In the genomic region with DNA sequence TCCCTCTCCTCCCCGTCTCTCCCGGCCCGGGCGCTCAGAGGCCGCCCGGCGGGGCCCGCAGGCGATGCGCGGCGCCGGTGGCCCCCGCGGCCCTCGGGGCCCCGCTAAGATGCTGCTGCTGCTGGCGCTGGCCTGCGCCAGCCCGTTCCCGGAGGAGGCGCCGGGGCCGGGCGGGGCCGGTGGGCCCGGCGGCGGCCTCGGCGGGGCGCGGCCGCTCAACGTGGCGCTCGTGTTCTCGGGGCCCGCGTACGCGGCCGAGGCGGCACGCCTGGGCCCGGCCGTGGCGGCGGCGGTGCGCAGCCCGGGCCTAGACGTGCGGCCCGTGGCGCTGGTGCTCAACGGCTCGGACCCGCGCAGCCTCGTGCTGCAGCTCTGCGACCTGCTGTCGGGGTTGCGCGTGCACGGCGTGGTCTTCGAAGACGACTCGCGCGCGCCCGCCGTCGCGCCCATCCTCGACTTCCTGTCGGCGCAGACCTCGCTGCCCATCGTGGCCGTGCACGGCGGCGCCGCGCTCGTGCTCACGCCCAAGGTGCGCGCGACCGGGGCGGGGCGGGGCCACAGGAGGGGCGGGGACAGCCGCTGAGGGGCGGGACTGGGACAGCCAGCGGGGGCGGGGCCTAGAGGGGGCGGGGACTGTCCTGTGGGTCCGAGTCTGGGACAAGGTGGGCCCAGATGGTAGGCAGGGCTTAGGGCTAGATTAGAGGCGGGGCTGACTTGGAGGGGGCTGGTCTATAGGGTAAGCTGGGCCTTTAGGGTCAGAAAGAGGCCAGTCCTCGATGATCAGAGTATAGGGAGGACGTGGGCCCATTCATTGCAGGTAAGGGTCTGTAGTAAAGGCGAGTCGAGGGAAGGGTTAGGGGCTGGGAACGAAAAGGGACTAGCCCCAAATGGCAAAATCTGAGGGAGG, we compare ENCODE assay signal across 8 cellular contexts. TPM values are rescaled to one million over a fixed set of nuclear protein-coding genes. Genes with fewer than 3 reads are reported as not detected.
DNase-seq lines count a peak whose midpoint lies in the region; ATAC-seq, FAIRE-seq and TF ChIP-seq lines count a peak whose summit lies in the region.

No MANE protein-coding gene starts in this region.

- H3K27me3 ChIP-seq in BLaER1 (peaks cover 70% of the 10 kb centered on the region), K562 (ENCODE audit: control insufficient read depth in 2 of 2, insufficient read depth in 2 of 2, low read length in 2 of 2) (no peaks in the 10 kb centered on the region)

- under 1% methylated on average over 68 of the region's 109 CpGs for WGBS in K562 (ENCODE audit: insufficient coverage, low coverage, missing lambda C conversion rate)

- TF ChIP-seq CTCF in NB4 (IDR thresholded peaks at IDR 0.05; ENCODE audit: low read depth, low read length) (no peak), K562 (IDR thresholded peaks at IDR 0.05 in 2 of 3, conservative IDR thresholded peaks at IDR 0.05 in 1 of 3; ENCODE audit: insufficient read depth in 2 of 3, low read depth in 1 of 3, low read length in 3 of 3) (no peak)

- H3K9me3 ChIP-seq in BLaER1 (peaks cover 13% of the 10 kb centered on the region; the same call in 1 of the 2 replicates), K562 (replicated peaks; ENCODE audit: control insufficient read depth, insufficient read depth, low read depth, low read length) (no peaks in the 10 kb centered on the region)

- peak overlapping the region; percentile 82 for H2AFZ ChIP-seq in K562 (ENCODE audit: low read depth, low read length)

- peaks cover 44% of the 10 kb centered on the region for H3K79me2 ChIP-seq in K562 (ENCODE audit: control insufficient read depth, insufficient read depth, low read length)

- H3K4me1 ChIP-seq in BLaER1, result peaks cover 53% of the 10 kb centered on the region
- H3K4me1 ChIP-seq in K562 (replicated peaks in 1 of 2; ENCODE audit: control insufficient read depth in 2 of 2, insufficient read depth in 2 of 2, low read length in 2 of 2), result peaks cover 41 to 68% of the 10 kb centered on the region in 2 experiments

- no peak for TF ChIP-seq EP300 in K562 (IDR thresholded peaks at IDR 0.05; ENCODE audit: low read length)

- H3K9ac ChIP-seq in BLaER1, result no peak overlapping the region
- H3K9ac ChIP-seq in K562 (ENCODE audit: insufficient read depth in 1 of 2, low read depth in 2 of 2, low read length in 2 of 2), result peak overlapping the region; percentile 80 to 96

- ATAC-seq in GM19452 (IDR thresholded peaks at IDR 0.05; ENCODE audit: unreplicated experiment) (peak; percentile 49), K562 (peak; percentile 89), HG02623 (IDR thresholded peaks at IDR 0.05; ENCODE audit: unreplicated experiment) (no peak)

- no peaks in the 10 kb centered on the region for H3K36me3 ChIP-seq in BLaER1
- peaks cover 4% of the 10 kb centered on the region; the same call in 2 of the 3 replicates for H3K36me3 ChIP-seq in K562 (ENCODE audit: control insufficient read depth, insufficient read depth, low read length)

- H3K27ac ChIP-seq in BLaER1, result no peak overlapping the region
- H3K27ac ChIP-seq in K562 (ENCODE audit: extremely low read depth, low read depth, low read length), result peak overlapping the region; percentile 85

- POLR2A ChIA-PET in K562 (lab: Yijun Ruan, JAX), result interaction anchor here (0.6 to 1.0 kb wide), 4 partner anchors 8 to 36 kb away, joined by 3 to 5 read pairs (median 4); no protein-coding TSS in a partner anchor

- intact Hi-C loops in K562 (cut with micrococcal nuclease), result loop anchor here (2.0 to 10.0 kb wide), 5 partner anchors 20 to 96 kb away; partner anchors contain the start of genes CYTH2, EMP3 and SYNGR4

- TF ChIP-seq POLR2A in NB4 (IDR thresholded peaks at IDR 0.05; ENCODE audit: extremely low read depth, insufficient read length) (no peak), K562 (conservative IDR thresholded peaks at IDR 0.05) (peak; percentile 98)

- no peak for TF ChIP-seq RAD21 in K562 (CRISPR knock-in tag; conservative IDR thresholded peaks at IDR 0.05 in 1 of 2, IDR thresholded peaks at IDR 0.05 in 1 of 2)

- H3K4me2 ChIP-seq in BLaER1 (no peak overlapping the region), K562 (ENCODE audit: insufficient read depth, low read length) (peak overlapping the region; percentile 100)

- CTCF ChIA-PET in K562 (lab: Yijun Ruan, JAX; ENCODE audit: low intra/inter-chr PET ratio), result no interaction called here

- H3K4me3 ChIP-seq in BLaER1 (0 out of 2 replicates have a peak overlapping the region, but pooled peaks have one; percentile 11), NB4 (ENCODE audit: low read depth, low read length) (peak overlapping the region; percentile 73), K562 (peak overlapping the region; percentile 75)

- H4K20me1 ChIP-seq in BLaER1 (no peaks in the 10 kb centered on the region), K562 (replicated peaks; ENCODE audit: control insufficient read depth, insufficient read depth, low read length) (peaks cover 10% of the 10 kb centered on the region)

- no TSS peak for BruUV-seq in K562 (replicated peaks; lab: Mats Ljungman, UMichigan)

- peak; percentile 86 for FAIRE-seq in K562 (lab: Jason Lieb, UNC)

- DNase-seq in NB4 (ENCODE audit: low read depth), result peak; percentile 100
- peak; percentile 82 for DNase-seq in T1000 (lab: John Stamatoyannopoulos, UW)
- peak; percentile 94 to 98 (median 96) for DNase-seq in K562 (ENCODE audit: extremely low read depth in 1 of 4, low spot score in 3 of 4)
- DNase-seq in iPS-NIHi11 (ENCODE audit: low spot score), result peak; percentile 89
- DNase-seq in stimulated activated CD4-positive, alpha-beta T cell treated with anti-CD3 and anti-CD28 coated beads, Interleukin-1b, Interleukin-23, amount 100 ng/mL, for 1 hour (ENCODE audit: low read depth in 2 of 2), result peak; percentile 59 to 74

- no peaks in the 10 kb centered on the region for H3K9me1 ChIP-seq in K562 (ENCODE audit: control insufficient read depth, insufficient read depth, low read length)

- in situ Hi-C loops in K562 (cut with MboI), result no loop called here

RNA-seq across cellular contexts. Expression of gene GRIN2D, which starts 5.1 kb away (rescaled TPM):
- 10.1 and 29.7 TPM in 2 replicates for total RNA-seq in K562 (2011; cell fraction: chromatin; rRNA removed; ENCODE audit: low replicate concordance)
- 20.7 and 23.5 TPM in 2 replicates for total RNA-seq in K562 (2011; cell fraction: nucleolus; rRNA removed)
- total RNA-seq in K562 (2011; cell fraction: nucleoplasm; rRNA removed), result 16.9 and 17.3 TPM in 2 replicates
- total RNA-seq in K562 (2014; rRNA removed) (4.7 and 5.3 TPM in 2 replicates), K562 (2014; rRNA removed; fragmentation: Illumina TruSeq; extraction: Trizol) (0.86 and 0.98 TPM in 2 replicates), K562 (2015; rRNA removed; fragmentation: Illumina TruSeq; extraction: Trizol) (1.8 and 2.7 TPM in 2 replicates), K562 (2021) (24.7 and 31.5 TPM in 2 replicates)
- polyA plus RNA-seq in K562 (2011; rRNA removed) (0.95 and 2.5 TPM in 2 replicates), K562 (2014; fragmentation: Illumina TruSeq; extraction: Trizol) (7.5 and 12.0 TPM in 2 replicates), K562 (2014; fragmentation: Nextera tagmentation; extraction: Ambion mirVana) (under 1 TPM; 0.32 to 0.55 TPM), K562 (2014; rRNA removed) (5.3 and 5.6 TPM in 2 replicates)
- polyA plus RNA-seq in K562 (2011; cell fraction: cytosol; rRNA removed), result 2.4 and 3.0 TPM in 2 replicates
- 10.1 and 14.4 TPM in 2 replicates for polyA plus RNA-seq in K562 (2011; cell fraction: nucleus; rRNA removed)
- polyA plus RNA-seq in K562 (2012), result 12.9 and 14.4 TPM in 2 replicates
- polyA minus RNA-seq in K562 (2011; rRNA and poly(A)+ RNA removed), result 1.9 and 2.3 TPM in 2 replicates
- 15.0 and 18.7 TPM in 2 replicates for polyA minus RNA-seq in K562 (2011; cell fraction: cytosol; rRNA and poly(A)+ RNA removed)
- 7.8 and 8.8 TPM in 2 replicates for polyA minus RNA-seq in K562 (2011; cell fraction: nucleus; rRNA and poly(A)+ RNA removed)

RNA-seq across cellular contexts. Expression of gene KDELR1, which starts 7.2 kb away (rescaled TPM):
- total RNA-seq in K562 (2011; cell fraction: chromatin; rRNA removed; ENCODE audit: low replicate concordance), result 108 and 202 TPM in 2 replicates
- total RNA-seq in K562 (2011; cell fraction: nucleolus; rRNA removed), result 194 and 232 TPM in 2 replicates
- total RNA-seq in K562 (2011; cell fraction: nucleoplasm; rRNA removed), result 218 and 234 TPM in 2 replicates
- total RNA-seq in K562 (2014; rRNA removed) (54.2 and 66.1 TPM in 2 replicates), K562 (2014; rRNA removed; fragmentation: Illumina TruSeq; extraction: Trizol) (49.1 and 52.5 TPM in 2 replicates), K562 (2015; rRNA removed; fragmentation: Illumina TruSeq; extraction: Trizol) (58.5 and 60.6 TPM in 2 replicates), K562 (2021) (133 and 138 TPM in 2 replicates)
- polyA plus RNA-seq in K562 (2011; rRNA removed) (82.9 and 185 TPM in 2 replicates), K562 (2014; fragmentation: Illumina TruSeq; extraction: Trizol) (165 and 185 TPM in 2 replicates), K562 (2014; fragmentation: Nextera tagmentation; extraction: Ambion mirVana) (10 to 100 TPM in 1 of 2 experiments, 1 to 10 TPM in 1; 6.1 to 11.1 TPM), K562 (2014; rRNA removed) (75.0 and 76.4 TPM in 2 replicates)
- polyA plus RNA-seq in K562 (2011; cell fraction: cytosol; rRNA removed), result 130 and 145 TPM in 2 replicates
- 95.0 and 123 TPM in 2 replicates for polyA plus RNA-seq in K562 (2011; cell fraction: nucleus; rRNA removed)
- 104 and 182 TPM in 2 replicates for polyA plus RNA-seq in K562 (2012)
- 42.4 and 68.6 TPM in 2 replicates for polyA minus RNA-seq in K562 (2011; rRNA and poly(A)+ RNA removed)
- polyA minus RNA-seq in K562 (2011; cell fraction: cytosol; rRNA and poly(A)+ RNA removed), result 60.7 and 117 TPM in 2 replicates
- polyA minus RNA-seq in K562 (2011; cell fraction: nucleus; rRNA and poly(A)+ RNA removed), result 10.4 and 21.3 TPM in 2 replicates

RNA-seq across cellular contexts. Expression of gene SYNGR4, which starts 34.4 kb away (rescaled TPM):
- not detected in 2 replicates for total RNA-seq in K562 (2011; cell fraction: chromatin; rRNA removed; ENCODE audit: low replicate concordance)
- total RNA-seq in K562 (2011; cell fraction: nucleolus; rRNA removed), result not detected in 2 replicates
- not detected in 2 replicates for total RNA-seq in K562 (2011; cell fraction: nucleoplasm; rRNA removed)
- total RNA-seq in K562 (2014; rRNA removed), result not detected in 2 replicates
- total RNA-seq in K562 (2014; rRNA removed; fragmentation: Illumina TruSeq; extraction: Trizol), result not detected in 2 replicates
- total RNA-seq in K562 (2015; rRNA removed; fragmentation: Illumina TruSeq; extraction: Trizol), result not detected in 2 replicates
- not detected in 2 replicates for total RNA-seq in K562 (2021)
- 0.19 TPM in 1 of 2 replicates, not detected in the other for polyA plus RNA-seq in K562 (2011; rRNA removed)
- 0.07 and 0.09 TPM in 2 replicates for polyA plus RNA-seq in K562 (2011; cell fraction: cytosol; rRNA removed)
- polyA plus RNA-seq in K562 (2011; cell fraction: nucleus; rRNA removed), result not detected in 2 replicates
- polyA plus RNA-seq in K562 (2012), result 0.22 and 0.46 TPM in 2 replicates
- 0.28 TPM in 1 of 2 replicates, not detected in the other for polyA plus RNA-seq in K562 (2014; fragmentation: Illumina TruSeq; extraction: Trizol)
- under 1 TPM in 1 of 2 experiments, not detected in 1; 0.14 TPM for polyA plus RNA-seq in K562 (2014; fragmentation: Nextera tagmentation; extraction: Ambion mirVana)
- 0.07 TPM in 1 of 2 replicates, not detected in the other for polyA plus RNA-seq in K562 (2014; rRNA removed)
- 0.21 TPM in 2 replicates for polyA minus RNA-seq in K562 (2011; rRNA and poly(A)+ RNA removed)
- not detected in 2 replicates for polyA minus RNA-seq in K562 (2011; cell fraction: cytosol; rRNA and poly(A)+ RNA removed)
- not detected in 2 replicates for polyA minus RNA-seq in K562 (2011; cell fraction: nucleus; rRNA and poly(A)+ RNA removed)

RNA-seq across cellular contexts. Expression of gene TMEM143, which starts 34.8 kb away (rescaled TPM):
- total RNA-seq in K562 (2011; cell fraction: chromatin; rRNA removed; ENCODE audit: low replicate concordance), result 29.3 and 59.3 TPM in 2 replicates
- total RNA-seq in K562 (2011; cell fraction: nucleolus; rRNA removed), result 38.5 and 49.2 TPM in 2 replicates
- 33.1 and 37.4 TPM in 2 replicates for total RNA-seq in K562 (2011; cell fraction: nucleoplasm; rRNA removed)
- total RNA-seq in K562 (2014; rRNA removed) (2.3 and 5.1 TPM in 2 replicates), K562 (2014; rRNA removed; fragmentation: Illumina TruSeq; extraction: Trizol) (0.96 and 1.9 TPM in 2 replicates), K562 (2015; rRNA removed; fragmentation: Illumina TruSeq; extraction: Trizol) (2.5 and 4.3 TPM in 2 replicates), K562 (2021) (7.9 and 8.8 TPM in 2 replicates)
- polyA plus RNA-seq in K562 (2011; rRNA removed) (6.6 and 12.4 TPM in 2 replicates), K562 (2014; fragmentation: Illumina TruSeq; extraction: Trizol) (4.7 and 5.0 TPM in 2 replicates), K562 (2014; fragmentation: Nextera tagmentation; extraction: Ambion mirVana) (under 1 TPM; 0.66 to 0.67 TPM), K562 (2014; rRNA removed) (7.2 and 7.8 TPM in 2 replicates)
- 9.7 and 10.7 TPM in 2 replicates for polyA plus RNA-seq in K562 (2011; cell fraction: cytosol; rRNA removed)
- polyA plus RNA-seq in K562 (2011; cell fraction: nucleus; rRNA removed), result 52.1 and 58.7 TPM in 2 replicates
- 5.2 and 12.0 TPM in 2 replicates for polyA plus RNA-seq in K562 (2012)
- polyA minus RNA-seq in K562 (2011; rRNA and poly(A)+ RNA removed), result 3.8 and 5.5 TPM in 2 replicates
- 10.0 and 12.9 TPM in 2 replicates for polyA minus RNA-seq in K562 (2011; cell fraction: cytosol; rRNA and poly(A)+ RNA removed)
- polyA minus RNA-seq in K562 (2011; cell fraction: nucleus; rRNA and poly(A)+ RNA removed), result 8.5 and 16.0 TPM in 2 replicates

RNA-seq across cellular contexts. Expression of gene GRWD1, which starts 47.2 kb away (rescaled TPM):
- 26.3 and 57.2 TPM in 2 replicates for total RNA-seq in K562 (2011; cell fraction: chromatin; rRNA removed; ENCODE audit: low replicate concordance)
- total RNA-seq in K562 (2011; cell fraction: nucleolus; rRNA removed), result 42.0 and 43.3 TPM in 2 replicates
- 29.6 and 33.7 TPM in 2 replicates for total RNA-seq in K562 (2011; cell fraction: nucleoplasm; rRNA removed)
- total RNA-seq in K562 (2014; rRNA removed) (44.0 and 48.7 TPM in 2 replicates), K562 (2014; rRNA removed; fragmentation: Illumina TruSeq; extraction: Trizol) (20.4 and 21.2 TPM in 2 replicates), K562 (2015; rRNA removed; fragmentation: Illumina TruSeq; extraction: Trizol) (47.2 and 50.6 TPM in 2 replicates), K562 (2021) (87.2 and 88.2 TPM in 2 replicates)
- polyA plus RNA-seq in K562 (2011; rRNA removed) (22.2 and 22.4 TPM in 2 replicates), K562 (2014; fragmentation: Illumina TruSeq; extraction: Trizol) (24.5 and 44.3 TPM in 2 replicates), K562 (2014; fragmentation: Nextera tagmentation; extraction: Ambion mirVana) (1 to 10 TPM; 1.5 to 2.6 TPM), K562 (2014; rRNA removed) (51.4 and 55.4 TPM in 2 replicates)
- polyA plus RNA-seq in K562 (2011; cell fraction: cytosol; rRNA removed), result 20.0 and 52.3 TPM in 2 replicates
- polyA plus RNA-seq in K562 (2011; cell fraction: nucleus; rRNA removed), result 13.5 and 20.7 TPM in 2 replicates
- polyA plus RNA-seq in K562 (2012), result 26.6 and 47.2 TPM in 2 replicates
- polyA minus RNA-seq in K562 (2011; rRNA and poly(A)+ RNA removed), result 11.4 and 14.9 TPM in 2 replicates
- 25.1 and 33.2 TPM in 2 replicates for polyA minus RNA-seq in K562 (2011; cell fraction: cytosol; rRNA and poly(A)+ RNA removed)
- 12.3 and 17.1 TPM in 2 replicates for polyA minus RNA-seq in K562 (2011; cell fraction: nucleus; rRNA and poly(A)+ RNA removed)

Comparison
In these comparisons a context has a peak if more than half of its experiments do, and no peak if none do; other contexts are left out.
1. H3K4me3 ChIP-seq: peak in every context shown above with its lines; median percentile 75 in K562; 73 in NB4; 11 in BLaER1.